21 cellular contexts compared by ENCODE assay signal in the genomic region with DNA sequence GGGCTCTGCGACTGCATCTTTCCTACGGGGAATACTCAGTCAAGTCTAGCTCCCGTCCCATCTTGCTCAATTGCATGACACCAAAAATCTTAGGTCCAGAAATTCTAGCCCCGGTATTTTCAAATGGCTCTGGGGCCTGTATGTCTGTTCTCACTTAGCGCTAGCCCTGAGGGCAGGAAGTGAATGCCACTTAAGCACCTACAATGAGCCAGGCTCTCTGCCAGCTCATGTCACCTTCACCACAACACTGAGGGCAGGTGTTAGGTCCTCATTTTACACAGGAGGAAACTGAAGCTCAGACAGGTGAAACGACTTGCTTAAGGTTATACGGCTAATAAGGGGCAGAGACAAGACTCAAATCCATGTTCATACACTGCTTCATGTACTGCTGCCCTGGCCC.
DNase-seq lines count a peak whose midpoint lies in the region; ATAC-seq and TF ChIP-seq lines count a peak whose summit lies in the region.
"Had no signal": no experiment of that assay in that cellular context is flagged by ENCODE, and none has a peak within 500 bp of the region (broad histone marks: within the 10 kb centered on the region; RNA-seq: fewer than 3 reads in every experiment).

No MANE protein-coding gene starts in this region.

- no peaks in the 10 kb centered on the region for H3K4me1 Mint-ChIP-seq in glutamatergic neuron (ENCODE audit: low read depth, unreplicated experiment)
- H3K4me1 Mint-ChIP-seq: activated CD4-positive, alpha-beta memory T cell treated with anti-CD3 and anti-CD28 coated beads, Interleukin-2, amount 10 ng/mL, durations not matched to agents 7 days and 5 days had no signal

- no peaks in the 10 kb centered on the region for H3K36me3 Mint-ChIP-seq in glutamatergic neuron (ENCODE audit: unreplicated experiment)

- no peak overlapping the region for H3K4me3 ChIP-seq in lung
- H3K4me3 ChIP-seq: breast epithelium, gastrocnemius medialis, left ventricle myocardium inferior, testis had no signal

- no peak overlapping the region for H3K27ac ChIP-seq in lung (ENCODE audit: low read depth in 1 of 2, low read length in 1 of 2)
- H3K27ac ChIP-seq: breast epithelium, gastrocnemius medialis, left ventricle myocardium inferior, testis, VCaP had no signal

- no peaks in the 10 kb centered on the region for H3K27me3 ChIP-seq in lung (ENCODE audit: control insufficient read depth, insufficient read depth)
- H3K27me3 ChIP-seq: BE2C, gastrocnemius medialis, testis had no signal

- no peaks in the 10 kb centered on the region for H3K4me1 ChIP-seq in lung (ENCODE audit: control insufficient read depth in 2 of 2, insufficient read depth in 2 of 2, low read length in 2 of 2)
- H3K4me1 ChIP-seq: BE2C, breast epithelium, gastrocnemius medialis, left ventricle myocardium inferior, testis had no signal

- TF ChIP-seq CTCF in lung (IDR thresholded peaks at IDR 0.05; ENCODE audit: control extremely low read depth, extremely low read depth) (no peak), glutamatergic neuron (IDR thresholded peaks at IDR 0.05; ENCODE audit: partially characterized antibody, unreplicated experiment) (no peak)

- WGBS in lung, 2 donors: 77 to 85% methylated on average over 7 of the region's 7 CpGs

- DNase-seq in NCI-H1417 (lab: John Stamatoyannopoulos, UW) (peak in 2 of 3 experiments; percentile 11 to 55), NCI-H1417 treated with DMSO at 0.1 percent for 48 hours (lab: John Stamatoyannopoulos, UW) (no peak), NCI-H146 (lab: John Stamatoyannopoulos, UW) (peak; percentile 79), NCI-H748 treated with DMSO at 0.1 percent for 48 hours (lab: John Stamatoyannopoulos, UW) (peak; percentile 21), lung (ENCODE audit: low spot score) (peak; percentile 38), glutamatergic neuron (no peak)
- DNase-seq: activated CD4-positive, alpha-beta memory T cell treated with anti-CD3 and anti-CD28 coated beads, Interleukin-2, amount 10 ng/mL, durations not matched to agents 7 days and 5 days; activated T-cell treated with anti-CD3 and anti-CD28 coated beads, Interleukin-2, amount 50 U/mL, for 72 hours; BE2C; dermis blood vessel endothelial cell; gastrocnemius medialis; Kasumi-1; left ventricle myocardium inferior; NCI-H1930; nucleus accumbens; stimulated activated CD4-positive, alpha-beta T cell treated with anti-CD3 and anti-CD28 coated beads, Interleukin-12 subunit alpha, Interleukin-12 subunit beta, amount 100 ng/mL, for 4 hours; testis had no signal

- H3K9me3 ChIP-seq in lung (ENCODE audit: control insufficient read depth in 2 of 2, insufficient read depth in 1 of 2, low read length in 1 of 2): no peaks in the 10 kb centered on the region
- H3K9me3 ChIP-seq: BE2C, breast epithelium, gastrocnemius medialis, left ventricle myocardium inferior, testis had no signal

- no peaks in the 10 kb centered on the region for H3K9me3 Mint-ChIP-seq in glutamatergic neuron (ENCODE audit: unreplicated experiment)
- H3K9me3 Mint-ChIP-seq: activated CD4-positive, alpha-beta memory T cell treated with anti-CD3 and anti-CD28 coated beads, Interleukin-2, amount 10 ng/mL, durations not matched to agents 7 days and 5 days had no signal

- H3K4me3 Mint-ChIP-seq in glutamatergic neuron (ENCODE audit: unreplicated experiment): no peak overlapping the region
- H3K4me3 Mint-ChIP-seq: activated CD4-positive, alpha-beta memory T cell treated with anti-CD3 and anti-CD28 coated beads, Interleukin-2, amount 10 ng/mL, durations not matched to agents 7 days and 5 days; activated T-cell treated with anti-CD3 and anti-CD28 coated beads, Interleukin-2, amount 50 U/mL, for 72 hours had no signal

- ATAC-seq in lung (ENCODE audit: insufficient read depth, low FRiP score) (no peak), GM21381 (IDR thresholded peaks at IDR 0.05; ENCODE audit: unreplicated experiment) (no peak), HG03460 (IDR thresholded peaks at IDR 0.05; ENCODE audit: unreplicated experiment) (no peak)
- ATAC-seq: activated T-cell treated with anti-CD3 and anti-CD28 coated beads, Interleukin-2, amount 50 U/mL, for 72 hours; gastrocnemius medialis had no signal

- H3K27ac Mint-ChIP-seq in glutamatergic neuron (ENCODE audit: unreplicated experiment): no peak overlapping the region
- H3K27ac Mint-ChIP-seq: activated CD4-positive, alpha-beta memory T cell treated with anti-CD3 and anti-CD28 coated beads, Interleukin-2, amount 10 ng/mL, durations not matched to agents 7 days and 5 days; activated T-cell treated with anti-CD3 and anti-CD28 coated beads, Interleukin-2, amount 50 U/mL, for 72 hours had no signal

- H3K36me3 ChIP-seq in lung (ENCODE audit: control insufficient read depth in 2 of 2, insufficient read depth in 2 of 2, low read length in 2 of 2): no peaks in the 10 kb centered on the region
- H3K36me3 ChIP-seq: BE2C, breast epithelium, gastrocnemius medialis, left ventricle myocardium inferior had no signal

- H3K27me3 Mint-ChIP-seq in glutamatergic neuron (ENCODE audit: unreplicated experiment): no peaks in the 10 kb centered on the region
- H3K27me3 Mint-ChIP-seq: activated CD4-positive, alpha-beta memory T cell treated with anti-CD3 and anti-CD28 coated beads, Interleukin-2, amount 10 ng/mL, durations not matched to agents 7 days and 5 days had no signal

Comparison
In these comparisons a context has a peak if more than half of its experiments do, and no peak if none do; other contexts are left out.
1. DNase-seq: peak in NCI-H1417 (2 of 3), NCI-H146 (single experiment), NCI-H748 treated with DMSO at 0.1 percent for 48 hours (single experiment) and lung (single experiment); none in NCI-H1417 treated with DMSO at 0.1 percent for 48 hours (single experiment) and glutamatergic neuron (single experiment).